8 cellular contexts compared by ENCODE assay signal in the genomic region with DNA sequence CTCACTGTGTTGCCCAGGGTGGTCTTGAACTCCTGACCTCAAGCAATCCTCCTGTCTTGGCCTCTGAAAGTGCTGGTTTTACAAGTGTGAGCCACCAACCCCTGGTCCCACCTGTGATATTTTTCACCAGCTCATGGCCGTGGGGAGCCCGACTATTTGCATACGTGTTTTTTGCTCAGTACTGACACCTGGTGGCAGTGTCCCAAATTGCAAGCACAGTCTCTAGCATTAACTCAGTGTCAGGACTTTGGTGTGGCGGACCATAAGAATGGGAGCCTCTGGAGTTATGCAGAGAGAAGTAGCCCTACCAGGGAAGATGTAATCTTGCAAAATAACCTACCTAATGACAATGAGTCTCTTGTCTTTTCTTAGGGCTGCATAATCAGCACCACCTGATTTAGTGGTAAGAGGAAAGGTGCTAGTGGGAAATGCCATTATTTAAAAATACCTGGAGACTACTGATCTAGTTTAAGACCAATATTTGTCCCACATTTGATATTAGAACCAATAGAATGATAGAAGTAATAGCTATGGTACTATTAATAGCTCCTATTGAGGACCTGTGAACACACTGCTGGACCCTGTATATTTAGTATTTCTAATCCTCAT.
DNase-seq lines count a peak whose midpoint lies in the region; ATAC-seq and TF ChIP-seq lines count a peak whose summit lies in the region.

No MANE protein-coding gene starts in this region.

- TF ChIP-seq POLR2A in vagina (IDR thresholded peaks at IDR 0.05), result no peak

- no peak overlapping the region for H3K27ac Mint-ChIP-seq in CD4-positive, CD25-positive, alpha-beta regulatory T cell
- no peak overlapping the region for H3K27ac Mint-ChIP-seq in activated T-cell treated with anti-CD3 and anti-CD28 coated beads, Interleukin-2, amount 50 U/mL, for 24 hours

- no peaks in the 10 kb centered on the region for H3K27me3 Mint-ChIP-seq in CD4-positive, CD25-positive, alpha-beta regulatory T cell
- no peaks in the 10 kb centered on the region for H3K27me3 Mint-ChIP-seq in activated T-cell treated with anti-CD3 and anti-CD28 coated beads, Interleukin-2, amount 50 U/mL, for 24 hours

- H3K27ac ChIP-seq in CD4-positive, CD25-positive, alpha-beta regulatory T cell (ENCODE audit: insufficient read depth, low read length, poor library complexity, severe bottlenecking), result no peak overlapping the region
- H3K27ac ChIP-seq in lower lobe of right lung (no peak overlapping the region), vagina (no peak overlapping the region)

- intact Hi-C loops in lower lobe of right lung (cut with DNase I), result no loop called here
- intact Hi-C loops in vagina (cut with DNase I), result no loop called here

- DNase-seq in CD4-positive, CD25-positive, alpha-beta regulatory T cell, result peak in 2 of 3 donors; percentile 12 to 61
- DNase-seq in HT1080 (ENCODE audit: low read depth), result peak; percentile 20
- DNase-seq in activated T-cell treated with anti-CD3 and anti-CD28 coated beads, Interleukin-2, amount 50 U/mL, for 24 hours, result peak; percentile 73
- DNase-seq in lower lobe of right lung, result no peak
- no peak for DNase-seq in H4 (ENCODE audit: low spot score)
- DNase-seq in GF-D8 (lab: John Stamatoyannopoulos, UW), result no peak
- no peak for DNase-seq in vagina (ENCODE audit: extremely low spot score in 2 of 2)

- peaks cover 11% of the 10 kb centered on the region for H3K36me3 Mint-ChIP-seq in CD4-positive, CD25-positive, alpha-beta regulatory T cell
- no peaks in the 10 kb centered on the region for H3K36me3 Mint-ChIP-seq in activated T-cell treated with anti-CD3 and anti-CD28 coated beads, Interleukin-2, amount 50 U/mL, for 24 hours (ENCODE audit: low read depth)

- no peaks in the 10 kb centered on the region for H3K27me3 ChIP-seq in CD4-positive, CD25-positive, alpha-beta regulatory T cell (ENCODE audit: control insufficient read depth, insufficient read depth, low read length)
- H3K27me3 ChIP-seq in lower lobe of right lung (ENCODE audit: low read depth) (no peaks in the 10 kb centered on the region), vagina (no peaks in the 10 kb centered on the region)

- no peak overlapping the region for H3K4me3 Mint-ChIP-seq in CD4-positive, CD25-positive, alpha-beta regulatory T cell
- no peak overlapping the region for H3K4me3 Mint-ChIP-seq in activated T-cell treated with anti-CD3 and anti-CD28 coated beads, Interleukin-2, amount 50 U/mL, for 24 hours

- no peaks in the 10 kb centered on the region for H3K36me3 ChIP-seq in CD4-positive, CD25-positive, alpha-beta regulatory T cell (ENCODE audit: control insufficient read depth, insufficient read depth, low read length)
- H3K36me3 ChIP-seq in lower lobe of right lung (no peaks in the 10 kb centered on the region), vagina (no peaks in the 10 kb centered on the region)

- TF ChIP-seq CTCF in lower lobe of right lung (IDR thresholded peaks at IDR 0.05), result peak; percentile 54
- no peak for TF ChIP-seq CTCF in vagina (IDR thresholded peaks at IDR 0.05)

- peaks cover 0 to 10% of the 10 kb centered on the region in 2 experiments for H3K9me3 ChIP-seq in CD4-positive, CD25-positive, alpha-beta regulatory T cell (ENCODE audit: control insufficient read depth in 2 of 2, low read length in 2 of 2)
- H3K9me3 ChIP-seq in lower lobe of right lung (peaks cover 5% of the 10 kb centered on the region), vagina (no peaks in the 10 kb centered on the region)

- peaks cover 0 to 22% (median 5%) of the 10 kb centered on the region in 4 donors for H3K4me1 Mint-ChIP-seq in CD4-positive, CD25-positive, alpha-beta regulatory T cell
- H3K4me1 Mint-ChIP-seq in activated T-cell treated with anti-CD3 and anti-CD28 coated beads, Interleukin-2, amount 50 U/mL, for 24 hours (ENCODE audit: low read depth), result peaks cover 24% of the 10 kb centered on the region

- H3K4me3 ChIP-seq in CD4-positive, CD25-positive, alpha-beta regulatory T cell (ENCODE audit: low read depth, low read length), result no peak overlapping the region
- H3K4me3 ChIP-seq in lower lobe of right lung (no peak overlapping the region), vagina (no peak overlapping the region)

- H3K9me3 Mint-ChIP-seq in CD4-positive, CD25-positive, alpha-beta regulatory T cell, result peaks cover 0 to 5% (median 0%) of the 10 kb centered on the region in 7 donors
- no peaks in the 10 kb centered on the region for H3K9me3 Mint-ChIP-seq in activated T-cell treated with anti-CD3 and anti-CD28 coated beads, Interleukin-2, amount 50 U/mL, for 24 hours

- no peak for ATAC-seq in CD4-positive, CD25-positive, alpha-beta regulatory T cell (ENCODE audit: low read depth in 2 of 2)
- peak in 1 of 2 donors; percentile 43 for ATAC-seq in lower lobe of right lung
- no peak for ATAC-seq in GM18873 (IDR thresholded peaks at IDR 0.05; ENCODE audit: low FRiP score, unreplicated experiment)

- H3K4me1 ChIP-seq in CD4-positive, CD25-positive, alpha-beta regulatory T cell (ENCODE audit: control insufficient read depth, insufficient read depth, low read length, poor library complexity, severe bottlenecking), result no peaks in the 10 kb centered on the region
- H3K4me1 ChIP-seq in lower lobe of right lung (peaks cover 16% of the 10 kb centered on the region), vagina (peaks cover 24% of the 10 kb centered on the region)

Comparison
In these comparisons a context has a peak if more than half of its experiments do, and no peak if none do; other contexts are left out.
1. DNase-seq: peak in CD4-positive, CD25-positive, alpha-beta regulatory T cell (2 of 3), HT1080 (single experiment) and activated T-cell treated with anti-CD3 and anti-CD28 coated beads, Interleukin-2, amount 50 U/mL, for 24 hours (single experiment); none in lower lobe of right lung (single experiment), H4 (single experiment), GF-D8 (single experiment) and vagina (0 of 2).